In the genomic region with DNA sequence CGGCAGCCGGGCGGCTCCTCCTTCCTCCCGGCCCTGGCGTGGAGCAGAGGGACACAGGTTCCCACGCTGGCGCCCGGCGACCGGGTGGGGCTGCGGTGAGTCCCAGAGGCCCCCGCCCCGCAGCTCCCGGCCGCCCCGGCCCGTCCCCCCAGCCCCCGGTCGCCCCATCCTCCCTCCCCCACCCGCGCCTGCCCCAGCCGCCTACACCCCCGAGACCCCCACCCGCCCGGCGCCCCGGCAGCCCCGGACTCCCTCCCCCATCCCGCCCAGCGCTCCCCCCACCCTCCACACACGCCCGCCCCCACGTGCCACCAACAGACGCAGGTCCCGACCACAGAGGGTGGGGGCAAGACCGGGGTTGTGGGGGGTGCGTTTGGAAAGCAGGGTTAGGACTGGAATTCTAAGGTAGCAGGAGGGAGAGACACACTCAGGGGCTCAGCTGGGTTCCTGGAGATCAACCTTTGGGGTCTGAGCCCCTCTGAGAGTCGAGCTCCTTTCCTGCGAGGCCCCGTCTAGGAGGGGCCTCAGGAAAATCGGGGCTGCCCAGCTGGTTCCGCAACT, we compare ENCODE assay signal across 2 cellular contexts.
A peak's percentile ranks its signal among the peaks of the same experiment; 100 is the strongest.
TF ChIP-seq lines count a peak whose summit lies in the region.

No MANE protein-coding gene starts in this region.

TF ChIP-seq in IMR-90, 13 proteins besides CTCF, POLR2A, EP300 and RAD21:
- TF ChIP-seq BHLHE40 (IDR thresholded peaks at IDR 0.05; ENCODE audit: low read depth, low read length): no peak
- TF ChIP-seq MXI1 (IDR thresholded peaks at IDR 0.05; ENCODE audit: borderline replicate concordance, low read depth, low read length): no peak
- no peak for TF ChIP-seq CHD1 (IDR thresholded peaks at IDR 0.05; ENCODE audit: low read depth, low read length)
- TF ChIP-seq NFE2L2 (IDR thresholded peaks at IDR 0.05; ENCODE audit: low read depth, low read length): no peak
- no peak for TF ChIP-seq RFX5 (IDR thresholded peaks at IDR 0.05; ENCODE audit: low read depth, low read length)
- TF ChIP-seq, protein P1, sequence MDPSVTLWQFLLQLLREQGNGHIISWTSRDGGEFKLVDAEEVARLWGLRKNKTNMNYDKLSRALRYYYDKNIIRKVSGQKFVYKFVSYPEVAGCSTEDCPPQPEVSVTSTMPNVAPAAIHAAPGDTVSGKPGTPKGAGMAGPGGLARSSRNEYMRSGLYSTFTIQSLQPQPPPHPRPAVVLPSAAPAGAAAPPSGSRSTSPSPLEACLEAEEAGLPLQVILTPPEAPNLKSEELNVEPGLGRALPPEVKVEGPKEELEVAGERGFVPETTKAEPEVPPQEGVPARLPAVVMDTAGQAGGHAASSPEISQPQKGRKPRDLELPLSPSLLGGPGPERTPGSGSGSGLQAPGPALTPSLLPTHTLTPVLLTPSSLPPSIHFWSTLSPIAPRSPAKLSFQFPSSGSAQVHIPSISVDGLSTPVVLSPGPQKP (IDR thresholded peaks at IDR 0.05; ENCODE audit: borderline replicate concordance, low read depth, low read length): no peak
- TF ChIP-seq RCOR1 (IDR thresholded peaks at IDR 0.05; ENCODE audit: insufficient replicate concordance, low read length): no peak
- TF ChIP-seq FOS (IDR thresholded peaks at IDR 0.05; ENCODE audit: low read depth, low read length): no peak
- TF ChIP-seq CEBPB (IDR thresholded peaks at IDR 0.05; ENCODE audit: low read depth, low read length): no peak
- TF ChIP-seq MAFK (IDR thresholded peaks at IDR 0.05; ENCODE audit: low read depth, low read length): no peak

TF ChIP-seq in GM12878, 131 proteins besides CTCF, POLR2A, EP300 and RAD21:
- TF ChIP-seq CHD2 (IDR thresholded peaks at IDR 0.05; ENCODE audit: borderline replicate concordance, low read depth, low read length) (no peak), POLR2AphosphoS5 (IDR thresholded peaks at IDR 0.05; ENCODE audit: low read length) (0 out of 2 replicates have a peak, but pooled peaks have one; percentile 31)
